12 cellular contexts compared by ENCODE assay signal in the genomic region with DNA sequence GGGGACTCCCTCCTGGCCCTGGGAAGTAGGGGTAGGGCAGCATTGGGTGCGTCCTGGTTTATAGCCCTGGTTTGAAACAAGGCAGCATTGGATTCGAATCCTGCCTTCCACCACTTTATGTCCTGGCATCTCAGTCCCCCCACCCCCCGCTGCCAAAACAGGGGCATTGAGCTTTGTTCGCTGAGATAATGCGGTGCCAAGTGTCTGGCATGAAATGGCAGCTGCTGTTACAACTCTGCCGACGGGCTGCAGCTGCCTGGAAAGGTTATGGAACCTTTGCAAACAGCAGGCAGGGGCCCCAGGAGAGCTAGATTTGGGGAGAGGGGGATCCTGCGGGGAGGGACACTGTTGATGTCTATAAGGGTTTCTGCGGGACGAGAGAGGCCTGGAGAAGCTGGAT. TPM values are rescaled to one million over a fixed set of nuclear protein-coding genes. Genes with fewer than 3 reads are reported as not detected.
DNase-seq lines count a peak whose midpoint lies in the region; ATAC-seq, FAIRE-seq and TF ChIP-seq lines count a peak whose summit lies in the region.
"Had no signal": no experiment of that assay in that cellular context is flagged by ENCODE, and none has a peak within 500 bp of the region (broad histone marks: within the 10 kb centered on the region; RNA-seq: fewer than 3 reads in every experiment).

No MANE protein-coding gene starts in this region.

- peaks cover 15% of the 10 kb centered on the region for H3K4me1 Mint-ChIP-seq in endodermal cell
- H3K4me1 Mint-ChIP-seq in nephron progenitor cell: peaks cover 58% of the 10 kb centered on the region

- CTCF ChIA-PET in A549 (lab: Yijun Ruan, JAX): interaction anchor here (0.5 to 9.0 kb wide), 6 partner anchors 7 to 1640 kb away, joined by 3 to 79 read pairs (median 9); no protein-coding TSS in a partner anchor

- H3K4me1 ChIP-seq in A549 (peaks cover 39% of the 10 kb centered on the region), NT2/D1 (ENCODE audit: insufficient read depth, insufficient read length) (peaks cover 15% of the 10 kb centered on the region), endodermal cell (ENCODE audit: control insufficient read depth, insufficient read depth, low read length) (peaks cover 11% of the 10 kb centered on the region)

- peak overlapping the region; percentile 44 for H3K9ac ChIP-seq in NT2/D1 (ENCODE audit: insufficient read length, low read depth)
- no peak overlapping the region for H3K9ac ChIP-seq in endodermal cell (ENCODE audit: extremely low read depth, low read length, poor library complexity, severe bottlenecking)
- H3K9ac ChIP-seq: SK-N-SH had no signal

- WGBS in A549 (ENCODE audit: missing lambda C conversion rate): 97% methylated on average over 4 of the region's 10 CpGs
- WGBS in endodermal cell (ENCODE audit: insufficient coverage in 1 of 2, insufficient read length in 1 of 2), 2 experiments: 94 to 98% methylated on average over 7 to 10 of the region's 10 CpGs

- H3K9me3 Mint-ChIP-seq in endodermal cell (no peaks in the 10 kb centered on the region), nephron progenitor cell (no peaks in the 10 kb centered on the region)

- H3K27me3 ChIP-seq in NT2/D1 (ENCODE audit: insufficient read depth, insufficient read length) (no peaks in the 10 kb centered on the region), endodermal cell (ENCODE audit: control insufficient read depth, insufficient read depth, low read length, poor library complexity, severe bottlenecking) (no peaks in the 10 kb centered on the region)

- H3K27ac ChIP-seq in A549: peak overlapping the region in 1 of 2 experiments; percentile 99; a peak in 2 of 6 replicates
- no peak overlapping the region for H3K27ac ChIP-seq in endodermal cell (ENCODE audit: low read depth, low read length)
- H3K27ac ChIP-seq: WERI-Rb-1 had no signal

- no peak for FAIRE-seq in A549 (lab: Jason Lieb, UNC)

- TF ChIP-seq CTCF in A549 (IDR thresholded peaks at IDR 0.05) (no peak), endodermal cell (conservative IDR thresholded peaks at IDR 0.05) (no peak), nephron progenitor cell (IDR thresholded peaks at IDR 0.05) (no peak)

- peak overlapping the region; percentile 71 for H3K4me2 ChIP-seq in A549

- H3K9me3 ChIP-seq in A549 (no peaks in the 10 kb centered on the region), NT2/D1 (ENCODE audit: insufficient read depth, low read length) (no peaks in the 10 kb centered on the region), endodermal cell (ENCODE audit: control insufficient read depth, low read length) (no peaks in the 10 kb centered on the region)
- H3K9me3 ChIP-seq: SK-N-SH had no signal

- H3K27ac Mint-ChIP-seq in endodermal cell: no peak overlapping the region
- H3K27ac Mint-ChIP-seq in nephron progenitor cell: no peak overlapping the region

- no peak for ATAC-seq in A549
- no peak for ATAC-seq in GM18858 (IDR thresholded peaks at IDR 0.05; ENCODE audit: unreplicated experiment)
- ATAC-seq in HG03025 (IDR thresholded peaks at IDR 0.05; ENCODE audit: low FRiP score, unreplicated experiment): no peak

- peaks cover 26% of the 10 kb centered on the region for H3K36me3 ChIP-seq in NT2/D1 (ENCODE audit: insufficient read depth, insufficient read length, low read length)
- H3K36me3 ChIP-seq in endodermal cell (ENCODE audit: control insufficient read depth, insufficient read depth, low read length): peaks cover 18% of the 10 kb centered on the region
- H3K36me3 ChIP-seq: WERI-Rb-1 had no signal

- TF ChIP-seq POLR2A in A549 (IDR thresholded peaks at IDR 0.05; ENCODE audit: low read length): no peak

- H3K27me3 Mint-ChIP-seq in endodermal cell (ENCODE audit: insufficient read depth) (no peaks in the 10 kb centered on the region), nephron progenitor cell (ENCODE audit: low read depth, poor library complexity) (peaks cover 3% of the 10 kb centered on the region)

- DNase-seq in A549 (ENCODE audit: low read depth in 1 of 2, low spot score in 1 of 2) (no peak), NT2/D1 (ENCODE audit: low read depth, low spot score) (no peak), endodermal cell (no peak), nephron progenitor cell (no peak), NCI-H524 (lab: John Stamatoyannopoulos, UW) (no peak)
- no peak for DNase-seq in stimulated activated naive CD4-positive, alpha-beta T cell treated with Interleukin-2 at 50 U/mL for 16 hours (lab: John Stamatoyannopoulos, UW)
- DNase-seq: activated naive CD4-positive, alpha-beta T cell treated with anti-CD3 and anti-CD28 coated beads, Interleukin-2, amount 50 U/mL, for 16 hours; kidney glomerular epithelial cell; SK-N-SH; WERI-Rb-1 had no signal

- POLR2A ChIA-PET in A549 (lab: Yijun Ruan, JAX): no interaction called here

- peaks cover 19% of the 10 kb centered on the region for H3K36me3 Mint-ChIP-seq in endodermal cell (ENCODE audit: low read depth)
- H3K36me3 Mint-ChIP-seq in nephron progenitor cell (ENCODE audit: low read depth): no peaks in the 10 kb centered on the region

- H3K4me3 Mint-ChIP-seq in endodermal cell (peak overlapping the region; percentile 92), nephron progenitor cell (peak overlapping the region; percentile 62)

- H3K4me3 ChIP-seq in A549 (no peak overlapping the region), NT2/D1 (ENCODE audit: insufficient read length, low read depth) (no peak overlapping the region), endodermal cell (ENCODE audit: low read length) (no peak overlapping the region)

- no peak for TF ChIP-seq EP300 in A549 (IDR thresholded peaks at IDR 0.05)

- TF ChIP-seq RAD21 in A549 (conservative IDR thresholded peaks at IDR 0.05 in 1 of 2, IDR thresholded peaks at IDR 0.05 in 1 of 2): no peak

TF ChIP-seq in A549, 52 proteins besides CTCF, POLR2A, EP300 and RAD21 (continues in another document):
- TF ChIP-seq CBX8 (IDR thresholded peaks at IDR 0.05): no peak
- no peak for TF ChIP-seq HOXB5 (CRISPR knock-in tag; IDR thresholded peaks at IDR 0.05)
- TF ChIP-seq ZNF302 (CRISPR knock-in tag; IDR thresholded peaks at IDR 0.05): no peak
- TF ChIP-seq MAZ (IDR thresholded peaks at IDR 0.05; ENCODE audit: borderline replicate concordance, low read depth, low read length): no peak
- no peak for TF ChIP-seq BCL3 (IDR thresholded peaks at IDR 0.05)
- no peak for TF ChIP-seq EHMT2 (IDR thresholded peaks at IDR 0.05; ENCODE audit: low read depth)
- no peak for TF ChIP-seq NPAS2 (CRISPR knock-in tag; IDR thresholded peaks at IDR 0.05; ENCODE audit: borderline replicate concordance)
- no peak for TF ChIP-seq SMC3 (IDR thresholded peaks at IDR 0.05)
- no peak for TF ChIP-seq TFCP2L1 (CRISPR knock-in tag; IDR thresholded peaks at IDR 0.05)
- TF ChIP-seq MYC (IDR thresholded peaks at IDR 0.05; ENCODE audit: borderline replicate concordance, low read length): no peak
- TF ChIP-seq FOSB (CRISPR knock-in tag; IDR thresholded peaks at IDR 0.05): no peak
- TF ChIP-seq, protein P1, sequence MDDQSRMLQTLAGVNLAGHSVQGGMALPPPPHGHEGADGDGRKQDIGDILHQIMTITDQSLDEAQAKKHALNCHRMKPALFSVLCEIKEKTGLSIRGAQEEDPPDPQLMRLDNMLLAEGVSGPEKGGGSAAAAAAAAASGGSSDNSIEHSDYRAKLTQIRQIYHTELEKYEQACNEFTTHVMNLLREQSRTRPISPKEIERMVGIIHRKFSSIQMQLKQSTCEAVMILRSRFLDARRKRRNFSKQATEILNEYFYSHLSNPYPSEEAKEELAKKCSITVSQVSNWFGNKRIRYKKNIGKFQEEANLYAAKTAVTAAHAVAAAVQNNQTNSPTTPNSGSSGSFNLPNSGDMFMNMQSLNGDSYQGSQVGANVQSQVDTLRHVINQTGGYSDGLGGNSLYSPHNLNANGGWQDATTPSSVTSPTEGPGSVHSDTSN (IDR thresholded peaks at IDR 0.05): no peak
- TF ChIP-seq JUN (IDR thresholded peaks at IDR 0.05): no peak
- no peak for TF ChIP-seq RFX5 (IDR thresholded peaks at IDR 0.05)
- no peak for TF ChIP-seq RARB (CRISPR knock-in tag; IDR thresholded peaks at IDR 0.05)
- TF ChIP-seq HEYL (CRISPR knock-in tag; IDR thresholded peaks at IDR 0.05): no peak

RNA-seq across cellular contexts. Expression of gene TST, which starts 1.9 kb away (rescaled TPM):
- polyA plus RNA-seq in A549 (2011; rRNA removed): 43.2 and 49.4 TPM in 2 replicates
- polyA plus RNA-seq in A549 (2012; cell fraction: cytosol; rRNA removed): 66.1 and 85.7 TPM in 2 replicates
- polyA plus RNA-seq in A549 (2012; cell fraction: nucleus; rRNA removed): 69.8 and 75.9 TPM in 2 replicates
- 36.4 to 50.1 TPM (median 49.4 TPM) in 3 replicates for polyA plus RNA-seq in A549 (2017; fragmentation: RNase III; extraction: RNeasy Plus Mini Kit Qiagen cat#74134 plus additional on column Dnase treatment)
- 30.3 and 39.4 TPM in 2 replicates for polyA minus RNA-seq in A549 (2011; rRNA and poly(A)+ RNA removed)
- 10 to 100 TPM; 38.2 to 48.3 TPM for total RNA-seq in endodermal cell
- polyA plus RNA-seq in endodermal cell (2013, experiment 1 of 2): 21.8 TPM
- 24.6 TPM for polyA plus RNA-seq in endodermal cell (2013, experiment 2 of 2)

RNA-seq across cellular contexts. Expression of gene MPST, which starts 2.2 kb away (rescaled TPM):
- 40.6 and 44.2 TPM in 2 replicates for polyA plus RNA-seq in A549 (2011; rRNA removed)
- polyA plus RNA-seq in A549 (2012; cell fraction: cytosol; rRNA removed): 109 and 153 TPM in 2 replicates
- 121 and 191 TPM in 2 replicates for polyA plus RNA-seq in A549 (2012; cell fraction: nucleus; rRNA removed)
- polyA plus RNA-seq in A549 (2017; fragmentation: RNase III; extraction: RNeasy Plus Mini Kit Qiagen cat#74134 plus additional on column Dnase treatment): 55.4 to 63.3 TPM (median 61.8 TPM) in 3 replicates
- 20.0 and 24.3 TPM in 2 replicates for polyA minus RNA-seq in A549 (2011; rRNA and poly(A)+ RNA removed)
- 10 to 100 TPM; 71.7 to 74.6 TPM for total RNA-seq in endodermal cell
- polyA plus RNA-seq in endodermal cell (2013, experiment 1 of 2): 83.6 TPM
- polyA plus RNA-seq in endodermal cell (2013, experiment 2 of 2): 77.0 TPM

RNA-seq across cellular contexts. Expression of gene KCTD17, which starts 34.2 kb away (rescaled TPM):
- polyA plus RNA-seq in A549 (2011; rRNA removed): 17.7 and 18.7 TPM in 2 replicates
- polyA plus RNA-seq in A549 (2012; cell fraction: cytosol; rRNA removed): 23.0 and 35.2 TPM in 2 replicates
- polyA plus RNA-seq in A549 (2012; cell fraction: nucleus; rRNA removed): 49.7 and 59.1 TPM in 2 replicates
- 29.5 to 37.1 TPM (median 35.5 TPM) in 3 replicates for polyA plus RNA-seq in A549 (2017; fragmentation: RNase III; extraction: RNeasy Plus Mini Kit Qiagen cat#74134 plus additional on column Dnase treatment)
- 37.0 and 37.9 TPM in 2 replicates for polyA minus RNA-seq in A549 (2011; rRNA and poly(A)+ RNA removed)
- total RNA-seq in endodermal cell: 10 to 100 TPM; 35.4 to 37.0 TPM
- 48.8 TPM for polyA plus RNA-seq in endodermal cell (2013, experiment 1 of 2)
- 43.1 TPM for polyA plus RNA-seq in endodermal cell (2013, experiment 2 of 2)
